1 cellular context compared by ENCODE assay signal in the genomic region with DNA sequence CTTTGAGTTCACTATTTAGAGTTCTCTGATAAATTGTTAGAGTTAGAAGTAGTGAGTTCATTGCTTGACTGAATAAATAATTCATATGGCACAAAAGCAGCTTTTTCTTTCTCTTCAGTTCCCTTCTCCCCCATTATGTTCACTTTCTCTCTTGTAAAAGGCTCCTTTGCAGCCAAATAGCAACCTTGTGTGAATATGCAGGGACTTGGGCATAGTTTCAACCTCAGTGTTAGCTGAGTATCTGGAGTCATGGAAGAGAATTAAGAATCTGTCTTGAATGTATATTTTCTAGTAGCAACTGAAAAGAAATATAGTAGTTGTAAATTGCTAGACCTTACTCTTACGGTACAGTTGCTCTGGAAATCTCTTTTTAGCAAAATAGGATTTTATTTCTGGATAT.
TF ChIP-seq lines count a peak whose summit lies in the region.

No MANE protein-coding gene starts in this region.

TF ChIP-seq in H1, 55 proteins besides CTCF, POLR2A, EP300 and RAD21:
- TF ChIP-seq KDM5A (IDR thresholded peaks at IDR 0.05; ENCODE audit: low read length) (no peak), SRF (IDR thresholded peaks at IDR 0.05; ENCODE audit: low read depth, low read length) (no peak), YY1 (IDR thresholded peaks at IDR 0.05; ENCODE audit: low read depth, low read length) (no peak), JUND (IDR thresholded peaks at IDR 0.05; ENCODE audit: low read length) (no peak), BRCA1 (IDR thresholded peaks at IDR 0.05; ENCODE audit: low read depth, low read length) (no peak), ASH2L (IDR thresholded peaks at IDR 0.05; ENCODE audit: low read length) (no peak), EZH2 (IDR thresholded peaks at IDR 0.05; ENCODE audit: low read depth, low read length, severe bottlenecking) (no peak), RFX5 (IDR thresholded peaks at IDR 0.05; ENCODE audit: borderline replicate concordance, low read depth, low read length) (no peak), HDAC2 (IDR thresholded peaks at IDR 0.05; ENCODE audit: borderline replicate concordance in 1 of 2, low read depth in 2 of 2, low read length in 2 of 2) (no peak)
